ENCODE assay signal across 13 cellular contexts in genomic region chr16:52545544-52546262, GRCh38. TPM values are rescaled to one million over a fixed set of nuclear protein-coding genes. Genes with fewer than 3 reads are reported as not detected.
DNase-seq lines count a peak whose midpoint lies in the region; ATAC-seq and TF ChIP-seq lines count a peak whose summit lies in the region.
"Had no signal": no experiment of that assay in that cellular context is flagged by ENCODE, and none has a peak within 500 bp of the region (broad histone marks: within the 10 kb centered on the region; RNA-seq: fewer than 3 reads in every experiment).

No MANE protein-coding gene starts in this region.

- no peak for TF ChIP-seq CTCF in liver (IDR thresholded peaks at IDR 0.05; ENCODE audit: low read depth, low read length, missing input control)
- TF ChIP-seq CTCF in smooth muscle cell (IDR thresholded peaks at IDR 0.05; ENCODE audit: borderline replicate concordance, insufficient read depth, poor library complexity, severe bottlenecking), result no peak

- no peak for TF ChIP-seq RAD21 in liver (IDR thresholded peaks at IDR 0.05)

- peak overlapping the region; percentile 28 to 68 for H3K27ac ChIP-seq in liver (ENCODE audit: low read depth in 1 of 2, low read length in 2 of 2)
- H3K27ac ChIP-seq in smooth muscle cell (ENCODE audit: low read depth), result no peak overlapping the region

- H3K4me1 ChIP-seq in adipocyte (ENCODE audit: control insufficient read depth, insufficient read depth, low read length), result peaks cover 8% of the 10 kb centered on the region
- peaks cover 7 to 30% (median 22%) of the 10 kb centered on the region in 4 donors for H3K4me1 ChIP-seq in liver (ENCODE audit: control insufficient read depth in 4 of 4, insufficient read depth in 4 of 4, low read length in 3 of 4)
- H3K4me1 ChIP-seq in smooth muscle cell (ENCODE audit: low read depth), result peaks cover 25% of the 10 kb centered on the region

- WGBS in liver, result 2% methylated on average over 38 of the region's 38 CpGs
- WGBS in smooth muscle cell (ENCODE audit: low lambda C conversion rate), result 1% methylated on average over 30 of the region's 38 CpGs

- no peak overlapping the region for H3K9ac ChIP-seq in adipocyte (ENCODE audit: low read length)
- H3K9ac ChIP-seq in liver (ENCODE audit: low read depth in 1 of 2, low read length in 2 of 2), result peak overlapping the region; percentile 33 to 68
- H3K9ac ChIP-seq in smooth muscle cell (ENCODE audit: low read depth), result no peak overlapping the region

- H3K4me3 ChIP-seq in adipocyte (ENCODE audit: low read length) (peak overlapping the region; percentile 58), liver (ENCODE audit: low read depth in 1 of 3, low read length in 3 of 3) (peak overlapping the region; percentile 47 to 94 (median 84)), smooth muscle cell (peak overlapping the region; percentile 56)

- H3K9me3 ChIP-seq in adipocyte (ENCODE audit: control insufficient read depth, low read length) (no peaks in the 10 kb centered on the region), liver (ENCODE audit: control insufficient read depth in 4 of 4, low read length in 3 of 4) (no peaks in the 10 kb centered on the region), smooth muscle cell (replicated peaks; ENCODE audit: low read depth) (no peaks in the 10 kb centered on the region)

- ATAC-seq in HG02623 (IDR thresholded peaks at IDR 0.05; ENCODE audit: unreplicated experiment) (no peak), HG02571 (IDR thresholded peaks at IDR 0.05; ENCODE audit: unreplicated experiment) (no peak), GM21737 (IDR thresholded peaks at IDR 0.05; ENCODE audit: unreplicated experiment) (no peak)
- ATAC-seq: activated T-cell treated with anti-CD3 and anti-CD28 coated beads, Interleukin-2, amount 50 U/mL, for 4 hours had no signal

- H3K27me3 ChIP-seq in adipocyte (replicated peaks; ENCODE audit: control insufficient read depth, insufficient read depth, low read length), result peaks cover 52% of the 10 kb centered on the region
- no peaks in the 10 kb centered on the region for H3K27me3 ChIP-seq in liver (ENCODE audit: control insufficient read depth in 4 of 4, insufficient read depth in 4 of 4, low read length in 3 of 4)
- peaks cover 83% of the 10 kb centered on the region for H3K27me3 ChIP-seq in smooth muscle cell (ENCODE audit: low read depth)

- peak overlapping the region; percentile 76 for H2AFZ ChIP-seq in smooth muscle cell (ENCODE audit: low read depth)

- H3K4me2 ChIP-seq in smooth muscle cell, result peak overlapping the region; percentile 81

- H4K20me1 ChIP-seq in smooth muscle cell (ENCODE audit: low read depth), result no peaks in the 10 kb centered on the region

- H3K36me3 ChIP-seq in adipocyte (ENCODE audit: control insufficient read depth, insufficient read depth, low read length, severe bottlenecking) (no peaks in the 10 kb centered on the region), liver (ENCODE audit: control insufficient read depth in 4 of 4, insufficient read depth in 3 of 4, low read depth in 1 of 4, low read length in 3 of 4) (peaks cover 0 to under 1% (median 0%) of the 10 kb centered on the region in 4 donors), smooth muscle cell (ENCODE audit: low read depth) (no peaks in the 10 kb centered on the region)

- DNase-seq in DMS 273 (lab: John Stamatoyannopoulos, UW; ENCODE audit: unreplicated experiment), result peak; percentile 63
- no peak for DNase-seq in DMS 273 treated with DMSO at 0.1 percent for 48 hours (lab: John Stamatoyannopoulos, UW)
- DNase-seq in adipocyte (ENCODE audit: low read depth), result no peak
- DNase-seq in smooth muscle cell (lab: John Stamatoyannopoulos, UW; ENCODE audit: unreplicated experiment), result no peak
- DNase-seq: 8988T; activated T-cell treated with anti-CD3 and anti-CD28 coated beads, Interleukin-2, amount 50 U/mL, for 4 hours; NCI-H187; SW 1271 had no signal

- H3F3A ChIP-seq in smooth muscle cell (ENCODE audit: low read depth), result no peaks in the 10 kb centered on the region

- no peaks in the 10 kb centered on the region for H3K79me2 ChIP-seq in smooth muscle cell (ENCODE audit: low read depth)

TF ChIP-seq in liver, 16 proteins besides CTCF, POLR2A, EP300 and RAD21:
- TF ChIP-seq YY1 (IDR thresholded peaks at IDR 0.05) (peak; percentile 5), SP1 (IDR thresholded peaks at IDR 0.05) (no peak), NR2F2 (IDR thresholded peaks at IDR 0.05) (no peak), JUND (IDR thresholded peaks at IDR 0.05) (no peak), GABPA (IDR thresholded peaks at IDR 0.05 in 1 of 2, conservative IDR thresholded peaks at IDR 0.05 in 1 of 2) (no peak), REST (IDR thresholded peaks at IDR 0.05) (no peak), HNF4G (IDR thresholded peaks at IDR 0.05) (no peak), HNF4A (conservative IDR thresholded peaks at IDR 0.05) (peak in 1 of 2 donors; percentile 17), MAX (IDR thresholded peaks at IDR 0.05) (no peak), ZBTB33 (IDR thresholded peaks at IDR 0.05) (no peak)
TF ChIP-seq in liver: peak in this region for 2.

RNA-seq across cellular contexts. Expression of gene TOX3, which starts 1.2 kb away (rescaled TPM):
- total RNA-seq in liver (1 to 10 TPM; 1.3 to 2.1 TPM), smooth muscle cell (0.18 and 0.22 TPM in 2 replicates)
- polyA plus RNA-seq in liver (1 to 10 TPM; 2.7 to 3.5 TPM), smooth muscle cell (0.49 and 1.1 TPM in 2 replicates)
- total RNA-seq: dermis microvascular lymphatic vessel endothelial cell had no signal

Comparison
In these comparisons a context has a peak if more than half of its experiments do, and no peak if none do; other contexts are left out.
1. H3K9ac ChIP-seq: peak in liver (2 of 2); none in adipocyte (single experiment) and smooth muscle cell (single experiment).
2. Peak in every context shown above with its lines, with median percentiles within 50 percentile points of each other: H3K4me3 ChIP-seq.